Comparison of ENCODE assay signal across 31 cellular contexts in the genomic region with DNA sequence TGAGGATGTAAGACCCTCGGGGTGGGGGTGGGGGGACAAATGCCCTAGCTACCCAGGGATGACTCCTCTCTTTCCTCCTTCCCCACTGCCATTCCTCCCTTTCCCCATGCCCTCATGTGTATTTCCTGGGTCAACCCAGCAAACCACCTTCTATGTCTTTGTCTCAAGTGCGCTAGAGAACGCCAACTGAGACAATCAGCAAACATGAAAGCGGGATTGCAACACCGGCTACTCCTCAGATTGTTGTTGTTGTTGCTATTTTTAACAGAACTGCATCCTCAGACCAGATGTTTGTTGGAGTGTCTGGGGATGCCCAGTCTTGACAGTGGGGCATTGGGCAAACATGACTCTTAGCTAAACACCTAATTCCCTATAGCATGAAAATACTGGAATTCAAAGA. TPM values are rescaled to one million over a fixed set of nuclear protein-coding genes. Genes with fewer than 3 reads are reported as not detected.
DNase-seq lines count a peak whose midpoint lies in the region; ATAC-seq, FAIRE-seq and TF ChIP-seq lines count a peak whose summit lies in the region.
"Had no signal": no experiment of that assay in that cellular context is flagged by ENCODE, and none has a peak within 500 bp of the region (broad histone marks: within the 10 kb centered on the region; RNA-seq: fewer than 3 reads in every experiment).

No MANE protein-coding gene starts in this region.

- no peak overlapping the region; a peak in 1 of 4 replicates for H4K8ac ChIP-seq in IMR-90 (ENCODE audit: low read depth in 2 of 2, low read length in 2 of 2)
- no peak overlapping the region for H4K8ac ChIP-seq in H1 (ENCODE audit: extremely low read depth, insufficient read depth, low read length)

- TF ChIP-seq POLR2A in IMR-90 (IDR thresholded peaks at IDR 0.05; ENCODE audit: low read depth, low read length): no peak
- TF ChIP-seq POLR2A in H1 (IDR thresholded peaks at IDR 0.05; ENCODE audit: control extremely low read depth in 1 of 2, low read depth in 2 of 2, low read length in 2 of 2): no peak

- H3K9me2 ChIP-seq in OCI-LY7 (ENCODE audit: insufficient read depth, low read length): no peaks in the 10 kb centered on the region

- no peak overlapping the region for H3K4me3 Mint-ChIP-seq in memory B cell
- H3K4me3 Mint-ChIP-seq: activated naive CD4-positive, alpha-beta T cell treated with anti-CD3 and anti-CD28 coated beads for 36 hours; activated T-helper 1 cell treated with anti-CD3 and anti-CD28 coated beads, Interleukin-12 subunit alpha, Interleukin-12 subunit beta, Interleukin-2, Interleukin-4 antibody, amounts not matched to agents 30 ng/mL and 10 ng/mL and 1 ng/mL, durations not matched to agents 14 hours and 24 hours and 36 hours; CD4-positive, alpha-beta memory T cell; naive B cell; stimulated activated naive CD8-positive, alpha-beta T cell treated with anti-CD3 and anti-CD28 coated beads, Interleukin-15, Interleukin-2, amounts not matched to agents 100 ng/mL and 50 ng/mL, for 24 hours had no signal

- H4K20me1 ChIP-seq in IMR-90 (ENCODE audit: insufficient read depth, low read length) (no peaks in the 10 kb centered on the region), H1 (replicated peaks in 1 of 2; ENCODE audit: control insufficient read depth in 1 of 2, insufficient read depth in 2 of 2, low read length in 2 of 2) (no peaks in the 10 kb centered on the region), OCI-LY7 (ENCODE audit: insufficient read depth, low read length) (no peaks in the 10 kb centered on the region)

- H2AFZ ChIP-seq in IMR-90 (replicated peaks; ENCODE audit: low read length, poor library complexity): peak overlapping the region; percentile 8
- H2AFZ ChIP-seq in H1 (ENCODE audit: low read length): no peak overlapping the region
- no peak overlapping the region for H2AFZ ChIP-seq in OCI-LY7 (ENCODE audit: low read length)

- 0 out of 2 replicates have a peak overlapping the region, but pooled peaks have one; percentile 32 for H2BK12ac ChIP-seq in H1 (ENCODE audit: low read depth, low read length)

- H3K79me1 ChIP-seq in IMR-90 (ENCODE audit: low read depth in 1 of 2, low read length in 2 of 2) (no peaks in the 10 kb centered on the region; a peak in 1 of 4 replicates), H1 (ENCODE audit: low read depth, low read length) (no peaks in the 10 kb centered on the region)

- peak overlapping the region; percentile 62; the same call in 1 of the 2 replicates for H2BK20ac ChIP-seq in IMR-90 (ENCODE audit: low read depth, low read length)
- H2BK20ac ChIP-seq in H1 (ENCODE audit: low read length): no peak overlapping the region

- BruUV-seq in IMR-90 (replicated peaks; lab: Mats Ljungman, UMichigan): no TSS peak
- BruUV-seq in OCI-LY7 (replicated peaks; lab: Mats Ljungman, UMichigan): no TSS peak

- CTCF ChIA-PET in IMR-90 (lab: Yijun Ruan, JAX): no interaction called here
- CTCF ChIA-PET in H1 (lab: Charles Lee; ENCODE audit: partially characterized antibody): interaction anchor here (1.0 to 3.7 kb wide), 6 partner anchors 9 to 314 kb away, joined by 3 to 14 read pairs (median 4); no protein-coding TSS in a partner anchor
- CTCF ChIA-PET in OCI-LY7 (lab: Charles Lee; ENCODE audit: unreplicated experiment): no interaction called here

- no peaks in the 10 kb centered on the region for H3K9me3 ChIP-seq in IMR-90 (ENCODE audit: control insufficient read depth, insufficient read depth, low read length)
- no peaks in the 10 kb centered on the region for H3K9me3 ChIP-seq in H1 (ENCODE audit: insufficient read depth in 2 of 2, low read depth in 1 of 2, low read length in 1 of 2)
- H3K9me3 ChIP-seq in OCI-LY7 (ENCODE audit: low read length): no peaks in the 10 kb centered on the region
- H3K9me3 ChIP-seq: colonic mucosa, psoas muscle, thoracic aorta had no signal

- H3K36me3 ChIP-seq in IMR-90 (ENCODE audit: control insufficient read depth, insufficient read depth, low read length): no peaks in the 10 kb centered on the region
- no peaks in the 10 kb centered on the region for H3K36me3 ChIP-seq in H1 (ENCODE audit: control insufficient read depth in 2 of 4, insufficient read depth in 4 of 4, low read length in 3 of 4)
- no peaks in the 10 kb centered on the region for H3K36me3 ChIP-seq in OCI-LY7 (ENCODE audit: insufficient read depth, low read length)
- H3K36me3 ChIP-seq: colonic mucosa, thoracic aorta had no signal

- no peak overlapping the region for H3K27ac ChIP-seq in IMR-90 (ENCODE audit: insufficient read depth, low read length)
- H3K27ac ChIP-seq in H1 (ENCODE audit: low read depth, low read length): no peak overlapping the region
- no peak overlapping the region for H3K27ac ChIP-seq in OCI-LY7 (ENCODE audit: low read depth, low read length, poor library complexity, severe bottlenecking)
- H3K27ac ChIP-seq: 22Rv1, colonic mucosa, KMS-11, psoas muscle, thoracic aorta had no signal

- no peak for TF ChIP-seq EP300 in H1 (IDR thresholded peaks at IDR 0.05; ENCODE audit: borderline replicate concordance in 1 of 2, low read depth in 2 of 2, low read length in 2 of 2)

- TF ChIP-seq RAD21 in IMR-90 (IDR thresholded peaks at IDR 0.05; ENCODE audit: low read length) (no peak), H1 (IDR thresholded peaks at IDR 0.05 in 1 of 2, conservative IDR thresholded peaks at IDR 0.05 in 1 of 2; ENCODE audit: low read depth in 2 of 2, low read length in 2 of 2) (no peak)

- H3K79me2 ChIP-seq in H1 (ENCODE audit: control insufficient read depth in 1 of 2, insufficient read depth in 2 of 2, low read length in 2 of 2) (no peaks in the 10 kb centered on the region), OCI-LY7 (ENCODE audit: insufficient read depth, low read depth, low read length) (no peaks in the 10 kb centered on the region)

- H2AK5ac ChIP-seq in IMR-90 (ENCODE audit: low read depth, low read length): peak overlapping the region; percentile 37
- no peak overlapping the region for H2AK5ac ChIP-seq in H1 (ENCODE audit: low read depth, low read length)

- peaks cover 16% of the 10 kb centered on the region for H3K9me1 ChIP-seq in IMR-90 (ENCODE audit: insufficient read depth, low read length)

- H3K4me3 ChIP-seq in IMR-90 (ENCODE audit: insufficient read depth, low read depth, low read length): no peak overlapping the region
- H3K4me3 ChIP-seq in H1 (ENCODE audit: extremely low read depth in 1 of 4, insufficient read depth in 2 of 4, low read depth in 3 of 4, low read length in 4 of 4): peak overlapping the region in 1 of 4 experiments; percentile 17; a peak in 1 of 8 replicates
- no peak overlapping the region for H3K4me3 ChIP-seq in OCI-LY7 (ENCODE audit: low read depth, low read length, poor library complexity, severe bottlenecking)
- H3K4me3 ChIP-seq: colonic mucosa, psoas muscle, thoracic aorta had no signal

- H3K56ac ChIP-seq in IMR-90 (ENCODE audit: extremely low read depth, insufficient read depth, low read length): no peak overlapping the region
- H3K56ac ChIP-seq in H1 (replicated peaks; ENCODE audit: insufficient read length, low read depth, low read length): no peak overlapping the region

- H3K4me1 ChIP-seq in IMR-90 (ENCODE audit: control insufficient read depth, insufficient read depth, low read length) (peaks cover 16% of the 10 kb centered on the region), H1 (replicated peaks in 1 of 4; ENCODE audit: control insufficient read depth in 3 of 4, insufficient read depth in 4 of 4, low read length in 3 of 4) (peaks cover 3 to 14% (median 12%) of the 10 kb centered on the region in 4 experiments), OCI-LY7 (ENCODE audit: insufficient read depth, low read length, poor library complexity, severe bottlenecking) (no peaks in the 10 kb centered on the region)
- H3K4me1 ChIP-seq: colonic mucosa, psoas muscle had no signal

- H2BK120ac ChIP-seq in IMR-90 (ENCODE audit: low read depth, low read length) (peak overlapping the region; percentile 17), H1 (replicated peaks; ENCODE audit: low read depth, low read length) (no peak overlapping the region)

- WGBS in IMR-90 (ENCODE audit: extremely low coverage in 2 of 2, insufficient read length in 1 of 2), 2 experiments: no CpG with 5 or more reads among the region's 5 CpGs
- WGBS in H1 (ENCODE audit: extremely low coverage in 1 of 2, insufficient coverage in 1 of 2, insufficient read length in 1 of 2, insufficient replicate concordance in 2 of 2, low coverage in 1 of 2, low lambda C conversion rate in 2 of 2, missing lambda C conversion rate in 1 of 2), 2 experiments: 62% methylated on average over 5 of the region's 5 CpGs; no CpG with 5 or more reads in 1 of the 2 experiments

- H2BK5ac ChIP-seq in IMR-90 (ENCODE audit: low read depth, low read length, poor library complexity, severe bottlenecking) (peak overlapping the region; percentile 11), H1 (ENCODE audit: low read depth, low read length) (0 out of 2 replicates have a peak overlapping the region, but pooled peaks have one; percentile 17)

- H3K14ac ChIP-seq in IMR-90 (replicated peaks; ENCODE audit: low read depth, low read length): peak overlapping the region; percentile 38
- H3K14ac ChIP-seq in H1 (ENCODE audit: insufficient read length): no peak overlapping the region

- peak overlapping the region; percentile 52 for H4K91ac ChIP-seq in IMR-90 (ENCODE audit: insufficient read depth, low read depth, low read length)
- H4K91ac ChIP-seq in H1 (replicated peaks; ENCODE audit: insufficient read length, low read length): peak overlapping the region; percentile 12

- H3K23me2 ChIP-seq in H1 (ENCODE audit: low read depth, low read length): no peaks in the 10 kb centered on the region

- dilution Hi-C loops in IMR-90 (cut with HindIII; ENCODE audit: low sequenced_read_pairs, unreplicated experiment): no loop called here

- H3K27me3 ChIP-seq in IMR-90 (ENCODE audit: control insufficient read depth, insufficient read depth, low read length): no peaks in the 10 kb centered on the region
- no peaks in the 10 kb centered on the region for H3K27me3 ChIP-seq in H1 (replicated peaks in 1 of 4; ENCODE audit: control insufficient read depth in 3 of 4, extremely low read depth in 1 of 4, insufficient read depth in 3 of 4, low read length in 3 of 4)
- H3K27me3 ChIP-seq: colonic mucosa had no signal

- H3K18ac ChIP-seq in IMR-90 (ENCODE audit: low read depth, low read length) (peak overlapping the region; percentile 30; the same call in 1 of the 2 replicates), H1 (ENCODE audit: extremely low read depth, low read length) (peak overlapping the region; percentile 53; the same call in 1 of the 2 replicates)

- in situ Hi-C loops in IMR-90 (cut with MboI; ENCODE audit: low sequenced_read_pairs): no loop called here

- H3K27ac Mint-ChIP-seq in memory B cell: peak overlapping the region; percentile 61
- H3K27ac Mint-ChIP-seq: activated naive CD4-positive, alpha-beta T cell treated with anti-CD3 and anti-CD28 coated beads for 36 hours; activated T-helper 1 cell treated with anti-CD3 and anti-CD28 coated beads, Interleukin-12 subunit alpha, Interleukin-12 subunit beta, Interleukin-2, Interleukin-4 antibody, amounts not matched to agents 30 ng/mL and 10 ng/mL and 1 ng/mL, durations not matched to agents 14 hours and 24 hours and 36 hours; CD4-positive, alpha-beta memory T cell; stimulated activated naive CD8-positive, alpha-beta T cell treated with anti-CD3 and anti-CD28 coated beads, Interleukin-15, Interleukin-2, amounts not matched to agents 100 ng/mL and 50 ng/mL, for 24 hours had no signal

- no peak overlapping the region for H2AK9ac ChIP-seq in IMR-90 (replicated peaks; ENCODE audit: low read depth, low read length, poor library complexity)

- DNase-seq in DMS53 (lab: John Stamatoyannopoulos, UW): peak; percentile 16
- DNase-seq in DMS53 treated with DMSO at 0.1 percent for 48 hours (lab: John Stamatoyannopoulos, UW; ENCODE audit: unreplicated experiment): no peak
- DNase-seq in IMR-90: no peak
- DNase-seq in H1 (ENCODE audit: low read depth in 1 of 2, low spot score in 2 of 2): no peak
- DNase-seq in memory B cell (ENCODE audit: low spot score in 2 of 2): no peak
- DNase-seq in D341Med (ENCODE audit: low spot score): no peak
- DNase-seq in OCI-LY7 (ENCODE audit: low spot score): no peak
- no peak for DNase-seq in activated CD4-positive, alpha-beta T cell treated with anti-CD3 and anti-CD28 coated beads for 4 hours
- DNase-seq: activated CD4-positive, alpha-beta T cell treated with anti-CD3 and anti-CD28 coated beads, Interleukin-2, amount 50 U/mL, for 48 hours; activated CD4-positive, CD25-positive, alpha-beta regulatory T cell; activated naive CD4-positive, alpha-beta T cell treated with anti-CD3 and anti-CD28 coated beads for 36 hours; CD4-positive, alpha-beta memory T cell; colonic mucosa; DMS 273 treated with DMSO at 0.1 percent for 48 hours; effector CD8-positive, alpha-beta T cell; erythroblast; HCEC 1CT; naive B cell; NCI-H1694; NCI-H526; occipital lobe; psoas muscle; T-helper 1 cell had no signal

- no peak for FAIRE-seq in H1 (lab: Jason Lieb, UNC)
- FAIRE-seq: frontal cortex, urothelium cell line had no signal

- H3K4me1 Mint-ChIP-seq in memory B cell: peaks cover 23% of the 10 kb centered on the region

- intact Hi-C loops in IMR-90 (cut with micrococcal nuclease): no loop called here
- intact Hi-C loops in OCI-LY7 (cut with micrococcal nuclease; ENCODE audit: unreplicated experiment): no loop called here

- H3K23ac ChIP-seq in IMR-90 (ENCODE audit: low read depth, low read length) (no peak overlapping the region), H1 (ENCODE audit: insufficient read length) (no peak overlapping the region)

- H2BK15ac ChIP-seq in IMR-90 (ENCODE audit: low read depth, low read length) (peak overlapping the region; percentile 91; the same call in 2 of the 3 replicates), H1 (ENCODE audit: low read length) (no peak overlapping the region)

- TF ChIP-seq CTCF in IMR-90 (conservative IDR thresholded peaks at IDR 0.05; ENCODE audit: low read depth, low read length) (no peak), H1 (IDR thresholded peaks at IDR 0.05; ENCODE audit: control extremely low read depth in 1 of 3, insufficient read depth in 1 of 3, low read depth in 1 of 3, low read length in 3 of 3) (no peak), OCI-LY7 (conservative IDR thresholded peaks at IDR 0.05; ENCODE audit: low read length) (no peak)

- ATAC-seq in IMR-90 (ENCODE audit: low read depth) (no peak), memory B cell (ENCODE audit: low read depth) (no peak)
- ATAC-seq: left lobe of liver, psoas muscle had no signal

- H3K27me3 Mint-ChIP-seq in memory B cell: no peaks in the 10 kb centered on the region
- H3K27me3 Mint-ChIP-seq: stimulated activated naive CD8-positive, alpha-beta T cell treated with anti-CD3 and anti-CD28 coated beads, Interleukin-15, Interleukin-2, amounts not matched to agents 100 ng/mL and 50 ng/mL, for 24 hours had no signal

- H4K5ac ChIP-seq in IMR-90 (ENCODE audit: low read depth, low read length) (no peak overlapping the region), H1 (ENCODE audit: insufficient read length, low read depth, low read length) (peak overlapping the region; percentile 1)

- H3K4ac ChIP-seq in IMR-90 (ENCODE audit: low read depth, low read length) (peak overlapping the region; percentile 68), H1 (replicated peaks; ENCODE audit: insufficient read length, low read depth, low read length) (peak overlapping the region; percentile 11)

- H3K36me3 Mint-ChIP-seq in memory B cell: no peaks in the 10 kb centered on the region
- H3K36me3 Mint-ChIP-seq: CD4-positive, alpha-beta memory T cell; naive B cell had no signal

- no peaks in the 10 kb centered on the region for H3K9me3 Mint-ChIP-seq in memory B cell
- H3K9me3 Mint-ChIP-seq: activated naive CD4-positive, alpha-beta T cell treated with anti-CD3 and anti-CD28 coated beads for 36 hours; activated T-helper 1 cell treated with anti-CD3 and anti-CD28 coated beads, Interleukin-12 subunit alpha, Interleukin-12 subunit beta, Interleukin-2, Interleukin-4 antibody, amounts not matched to agents 30 ng/mL and 10 ng/mL and 1 ng/mL, durations not matched to agents 14 hours and 24 hours and 36 hours; CD4-positive, alpha-beta memory T cell; stimulated activated naive CD8-positive, alpha-beta T cell treated with anti-CD3 and anti-CD28 coated beads, Interleukin-15, Interleukin-2, amounts not matched to agents 100 ng/mL and 50 ng/mL, for 24 hours had no signal

- H3K9ac ChIP-seq in IMR-90 (ENCODE audit: low read depth, low read length): no peak overlapping the region
- no peak overlapping the region for H3K9ac ChIP-seq in H1 (replicated peaks in 1 of 4; ENCODE audit: extremely low read depth in 1 of 4, low read depth in 3 of 4, low read length in 3 of 4)
- H3K9ac ChIP-seq: KMS-11 had no signal

- POLR2A ChIA-PET in IMR-90 (lab: Charles Lee; ENCODE audit: unreplicated experiment): no interaction called here
- POLR2A ChIA-PET in H1 (lab: Charles Lee; ENCODE audit: partially characterized antibody): no interaction called here
- POLR2A ChIA-PET in OCI-LY7 (lab: Charles Lee): interaction anchor here (0.7 to 1.9 kb wide), 2 partner anchors 12 to 361 kb away, joined by 3 to 9 read pairs; no protein-coding TSS in a partner anchor

- H3K4me2 ChIP-seq in IMR-90 (ENCODE audit: low read depth, low read length) (no peak overlapping the region), H1 (ENCODE audit: insufficient read depth in 1 of 2, low read depth in 2 of 2, low read length in 2 of 2) (peak overlapping the region in 1 of 2 experiments; percentile 27; a peak in 2 of 4 replicates), OCI-LY7 (ENCODE audit: low read length) (no peak overlapping the region)
- H3K4me2 ChIP-seq: KMS-11 had no signal

RNA-seq across cellular contexts. Expression of gene HIVEP1, which starts 39.3 kb away (rescaled TPM):
- 16.7 and 17.2 TPM in 2 replicates for total RNA-seq in IMR-90 (2012; rRNA removed)
- 13.0 and 14.4 TPM in 2 replicates for polyA plus RNA-seq in IMR-90 (2012; rRNA removed)
- 7.3 and 8.8 TPM in 2 replicates for polyA plus RNA-seq in IMR-90 (2012; cell fraction: cytosol; rRNA removed)
- 32.2 and 33.4 TPM in 2 replicates for polyA plus RNA-seq in IMR-90 (2012; cell fraction: nucleus; rRNA removed; ENCODE audit: low replicate concordance)
- total RNA-seq in H1 (2021; fragmentation: NEBNext Ultra II Directional; extraction: Animal tissue kit (Norgen Biotek cat#: 25700)): 22.6 and 26.3 TPM in 2 replicates
- polyA plus RNA-seq in H1 (2011; rRNA removed): 13.0 and 23.1 TPM in 2 replicates
- polyA plus RNA-seq in H1 (2011; cell fraction: cytosol; rRNA removed): 14.5 TPM
- 40.9 TPM for polyA plus RNA-seq in H1 (2011; cell fraction: nucleus; rRNA removed)
- 14.2 to 16.0 TPM (median 15.4 TPM) in 4 replicates for polyA plus RNA-seq in H1 (2012, experiment 1 of 2)
- 1.2 TPM for polyA plus RNA-seq in H1 (2012, experiment 2 of 2)
- polyA plus RNA-seq in H1 (2013, experiment 1 of 2): 11.6 TPM
- 9.0 TPM for polyA plus RNA-seq in H1 (2013, experiment 2 of 2)
- polyA minus RNA-seq in H1 (2011; rRNA and poly(A)+ RNA removed): 55.0 and 77.3 TPM in 2 replicates
- polyA minus RNA-seq in H1 (2011; cell fraction: cytosol; rRNA and poly(A)+ RNA removed): 21.3 TPM
- 74.2 TPM for polyA minus RNA-seq in H1 (2011; cell fraction: nucleus; rRNA and poly(A)+ RNA removed)
- total RNA-seq in OCI-LY7 (2014; rRNA removed; shearing (Covaris generic)): 18.3 and 22.6 TPM in 2 replicates
- total RNA-seq in OCI-LY7 (2022): 22.1 and 29.5 TPM in 2 replicates
